22 cellular contexts compared by ENCODE assay signal in the genomic region with DNA sequence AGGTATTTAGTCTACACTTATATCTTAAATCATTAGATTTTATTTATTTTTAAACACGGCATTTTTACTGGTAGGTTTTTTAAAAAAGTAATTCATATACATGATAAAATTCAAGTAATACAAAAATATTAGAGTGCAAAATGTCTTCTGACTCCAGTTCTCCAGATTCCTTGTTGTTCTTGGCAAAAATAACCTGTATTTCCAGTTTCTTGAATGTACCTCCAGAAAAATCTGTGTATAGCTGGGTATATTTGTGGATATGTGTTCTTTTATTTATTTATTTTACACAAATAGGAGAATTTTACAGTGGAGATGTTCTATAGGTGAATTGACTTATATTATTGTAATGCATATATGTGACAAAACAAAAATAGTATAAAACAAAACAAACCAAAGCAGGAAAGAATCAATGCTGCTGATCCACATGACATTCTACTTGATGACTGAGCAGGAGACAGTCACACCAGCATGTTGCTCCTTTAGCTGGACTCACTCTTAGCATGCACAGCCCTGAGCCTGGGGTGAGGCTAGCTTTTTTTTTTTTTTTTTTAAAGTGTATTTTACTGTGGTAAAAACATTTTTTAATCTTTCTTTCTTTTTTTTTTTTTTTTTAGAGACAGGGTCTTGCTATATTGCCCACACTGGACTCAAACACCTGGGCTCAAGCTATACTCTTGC.
"Had no signal": no experiment of that assay in that cellular context is flagged by ENCODE, and none has a peak within 500 bp of the region (broad histone marks: within the 10 kb centered on the region; RNA-seq: fewer than 3 reads in every experiment).

No MANE protein-coding gene starts in this region.

- H3K4me3 Mint-ChIP-seq: activated CD4-positive, alpha-beta T cell treated with anti-CD3 and anti-CD28 coated beads, Interleukin-2, amount 10 ng/mL, durations not matched to agents 24 days and 14 days; activated naive CD8-positive, alpha-beta T cell; central memory CD8-positive, alpha-beta T cell; naive B cell had no signal

- DNase-seq: activated CD4-positive, alpha-beta T cell treated with anti-CD3 and anti-CD28 coated beads, Interleukin-2, amount 10 ng/mL, durations not matched to agents 24 days and 14 days; activated CD4-positive, CD25-positive, alpha-beta regulatory T cell; activated CD8-positive, alpha-beta memory T cell treated with anti-CD3 and anti-CD28 coated beads, Interleukin-2, amount 50 U/mL, for 48 hours; activated gamma-delta T cell treated with Interleukin-2 at 50 U/mL for 16 hours; amniotic stem cell; effector CD8-positive, alpha-beta T cell; heart right ventricle; left cardiac atrium; naive B cell; small intestine; stimulated activated CD4-positive, alpha-beta T cell treated with anti-CD3 and anti-CD28 coated beads, Interleukin-4, amount 100 ng/mL, for 4 hours; stimulated activated CD8-positive, alpha-beta memory T cell treated with anti-CD3 and anti-CD28 coated beads, Interleukin-4, amount 100 ng/mL, for 48 hours; stimulated activated naive CD4-positive, alpha-beta T cell treated with Interleukin-2 at 50 U/mL for 16 hours; substantia nigra; T-helper 2 cell; upper lobe of left lung had no signal

- H3K9me3 Mint-ChIP-seq: central memory CD8-positive, alpha-beta T cell had no signal

- H3K9me3 ChIP-seq: gastroesophageal sphincter, neutrophil, right atrium auricular region, upper lobe of left lung had no signal

- H3K27ac ChIP-seq: gastroesophageal sphincter, heart right ventricle, neutrophil, right atrium auricular region, upper lobe of left lung had no signal

- H3K27me3 ChIP-seq: gastroesophageal sphincter, heart right ventricle, neutrophil, right atrium auricular region, upper lobe of left lung had no signal

- FAIRE-seq: small intestine had no signal

- H3K36me3 ChIP-seq: gastroesophageal sphincter, heart right ventricle, neutrophil, right atrium auricular region, upper lobe of left lung had no signal

- H3K4me1 Mint-ChIP-seq: central memory CD8-positive, alpha-beta T cell had no signal

- H3K27me3 Mint-ChIP-seq: activated naive CD8-positive, alpha-beta T cell; central memory CD8-positive, alpha-beta T cell; naive B cell had no signal

- H3K27ac Mint-ChIP-seq: activated CD4-positive, alpha-beta T cell treated with anti-CD3 and anti-CD28 coated beads, Interleukin-2, amount 10 ng/mL, durations not matched to agents 24 days and 14 days; activated naive CD8-positive, alpha-beta T cell; naive B cell had no signal

- H3K4me3 ChIP-seq: gastroesophageal sphincter, heart right ventricle, lung, right atrium auricular region, upper lobe of left lung had no signal
